Comparison of ENCODE assay signal across 8 cellular contexts in the genomic region with DNA sequence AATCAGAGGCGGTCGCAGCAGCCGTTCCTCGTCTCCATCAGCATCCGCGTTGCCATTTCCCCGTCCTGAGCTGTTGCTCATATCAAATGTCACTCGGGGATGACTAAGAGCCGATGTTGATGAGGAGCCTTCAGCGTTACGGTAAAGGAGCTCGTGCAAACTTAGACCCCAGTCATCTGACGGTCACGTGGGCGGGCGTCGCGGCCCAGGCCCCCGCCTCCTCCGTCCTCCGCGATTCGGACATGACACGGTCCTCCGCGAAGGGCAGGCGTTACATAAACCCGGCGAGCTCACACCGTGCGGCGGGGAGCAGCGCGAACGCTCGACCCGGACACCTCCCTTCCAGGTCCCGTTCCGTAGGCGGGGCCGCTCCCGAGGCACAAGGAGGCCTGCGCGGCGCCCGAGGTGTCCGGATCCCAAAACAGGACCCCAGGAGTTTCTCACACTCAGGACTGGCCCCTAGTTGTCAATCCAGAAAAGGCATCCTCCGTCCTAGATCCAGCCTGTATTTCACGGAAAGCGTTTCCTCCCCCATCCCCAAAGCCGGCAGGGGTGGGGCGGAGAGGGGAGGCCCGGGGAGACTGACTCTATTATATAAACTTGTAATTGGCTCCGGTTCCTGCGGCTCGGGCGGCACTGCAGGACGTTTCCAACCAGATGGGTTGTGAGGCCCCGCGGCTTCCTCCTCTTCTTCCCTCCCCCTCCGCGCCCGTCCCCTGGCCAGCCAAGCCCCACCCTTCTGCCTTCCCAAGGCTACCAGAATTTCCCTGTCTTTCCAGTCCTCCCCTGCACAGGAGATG.
DNase-seq lines count a peak whose midpoint lies in the region; ATAC-seq, FAIRE-seq and TF ChIP-seq lines count a peak whose summit lies in the region.

No MANE protein-coding gene starts in this region.

- WGBS in hepatocyte (ENCODE audit: low lambda C conversion rate, missing lambda C conversion rate) = under 1% methylated on average over 50 of the region's 63 CpGs
- WGBS in prostate gland = under 1% methylated on average over 56 of the region's 63 CpGs

- peaks cover 5% of the 10 kb centered on the region for H3K36me3 Mint-ChIP-seq in astrocyte (ENCODE audit: low read depth, unreplicated experiment)

- FAIRE-seq in astrocyte (lab: Jason Lieb, UNC) = no peak

- peak; percentile 49 for TF ChIP-seq POLR2A in prostate gland (IDR thresholded peaks at IDR 0.05)
- no peak for TF ChIP-seq POLR2A in vagina (IDR thresholded peaks at IDR 0.05)

- ATAC-seq in RWPE2 (ENCODE audit: low read depth) = peak; percentile 76
- no peak for ATAC-seq in HG03565 (IDR thresholded peaks at IDR 0.05; ENCODE audit: unreplicated experiment)
- ATAC-seq in HG03039 (IDR thresholded peaks at IDR 0.05; ENCODE audit: unreplicated experiment) = no peak

- H3K9me3 ChIP-seq in ES-I3 (ENCODE audit: control insufficient read depth, insufficient read depth, low read length) (no peaks in the 10 kb centered on the region), RWPE2 (ENCODE audit: severe bottlenecking) (no peaks in the 10 kb centered on the region), astrocyte (ENCODE audit: insufficient read depth, low read depth, low read length) (no peaks in the 10 kb centered on the region), hepatocyte (ENCODE audit: low read depth) (no peaks in the 10 kb centered on the region), prostate gland (no peaks in the 10 kb centered on the region), vagina (no peaks in the 10 kb centered on the region)

- H3K4me3 ChIP-seq in RWPE2 (ENCODE audit: severe bottlenecking) = peak overlapping the region; percentile 41
- H3K4me3 ChIP-seq in astrocyte (ENCODE audit: insufficient read depth, low read depth, low read length) = peak overlapping the region; percentile 64
- peak overlapping the region; percentile 62 for H3K4me3 ChIP-seq in hepatocyte
- peak overlapping the region; percentile 39 to 45 for H3K4me3 ChIP-seq in prostate gland
- peak overlapping the region; percentile 58 to 64 for H3K4me3 ChIP-seq in vagina

- H3K36me3 ChIP-seq in ES-I3 (ENCODE audit: insufficient read depth, low read length) (no peaks in the 10 kb centered on the region), RWPE2 (ENCODE audit: low read depth) (no peaks in the 10 kb centered on the region), astrocyte (ENCODE audit: insufficient read depth, low read length) (no peaks in the 10 kb centered on the region), hepatocyte (replicated peaks; ENCODE audit: insufficient read depth, low read depth) (no peaks in the 10 kb centered on the region), prostate gland (no peaks in the 10 kb centered on the region), vagina (no peaks in the 10 kb centered on the region)

- DNase-seq in RWPE2 (ENCODE audit: low spot score) (peak; percentile 84), astrocyte (ENCODE audit: low read depth) (peak; percentile 50), hepatocyte (ENCODE audit: low spot score) (peak; percentile 84), prostate gland (ENCODE audit: low spot score) (peak; percentile 66), vagina (ENCODE audit: extremely low spot score in 2 of 2) (peak in 1 of 2 donors; percentile 94)

- peaks cover 6% of the 10 kb centered on the region for H3K27me3 Mint-ChIP-seq in astrocyte (ENCODE audit: low read depth, unreplicated experiment)

- peak overlapping the region; percentile 93 for H3K4me3 Mint-ChIP-seq in astrocyte (ENCODE audit: unreplicated experiment)

- H4K20me1 ChIP-seq in astrocyte (ENCODE audit: insufficient read depth, low read length) (no peaks in the 10 kb centered on the region), hepatocyte (ENCODE audit: insufficient read depth, poor library complexity, severe bottlenecking) (no peaks in the 10 kb centered on the region)

- peak overlapping the region; percentile 95 for H3K4me2 ChIP-seq in astrocyte (ENCODE audit: low read length)
- H3K4me2 ChIP-seq in hepatocyte = peak overlapping the region; percentile 90

- TF ChIP-seq CTCF in RWPE2 (IDR thresholded peaks at IDR 0.05; ENCODE audit: poor library complexity, severe bottlenecking) = peak; percentile 50
- no peak for TF ChIP-seq CTCF in astrocyte (IDR thresholded peaks at IDR 0.05; ENCODE audit: insufficient read depth, low read depth, low read length)
- TF ChIP-seq CTCF in hepatocyte (IDR thresholded peaks at IDR 0.05; ENCODE audit: poor library complexity) = peak; percentile 27
- TF ChIP-seq CTCF in prostate gland (IDR thresholded peaks at IDR 0.05) = peak in 2 of 4 experiments; percentile 10 to 34
- no peak for TF ChIP-seq CTCF in vagina (IDR thresholded peaks at IDR 0.05)

- peak overlapping the region; percentile 85 for H3K9ac ChIP-seq in ES-I3 (ENCODE audit: low read depth, low read length)
- H3K9ac ChIP-seq in astrocyte (ENCODE audit: low read length) = peak overlapping the region; percentile 58

- H3K4me1 ChIP-seq in ES-I3 (ENCODE audit: insufficient read depth, low read length) = peaks cover 11% of the 10 kb centered on the region; the same call in 1 of the 2 replicates
- H3K4me1 ChIP-seq in RWPE2 (ENCODE audit: insufficient read depth, poor library complexity, severe bottlenecking) = peaks cover 5% of the 10 kb centered on the region
- H3K4me1 ChIP-seq in astrocyte (ENCODE audit: insufficient read depth, low read length) = peaks cover 7% of the 10 kb centered on the region
- H3K4me1 ChIP-seq in hepatocyte (ENCODE audit: insufficient read depth) = peaks cover 3% of the 10 kb centered on the region
- no peaks in the 10 kb centered on the region for H3K4me1 ChIP-seq in prostate gland (replicated peaks)
- H3K4me1 ChIP-seq in vagina = peaks cover 23% of the 10 kb centered on the region

- H3K4me1 Mint-ChIP-seq in astrocyte (ENCODE audit: low read depth, unreplicated experiment) = peaks cover 14% of the 10 kb centered on the region

- H3K27ac Mint-ChIP-seq in astrocyte (ENCODE audit: unreplicated experiment) = peak overlapping the region; percentile 97

- H3K27me3 ChIP-seq in RWPE2 (ENCODE audit: insufficient read depth, poor library complexity, severe bottlenecking) (no peaks in the 10 kb centered on the region), astrocyte (ENCODE audit: insufficient read depth, low read length) (no peaks in the 10 kb centered on the region), hepatocyte (peaks cover 44% of the 10 kb centered on the region), prostate gland (replicated peaks; ENCODE audit: insufficient read depth) (no peaks in the 10 kb centered on the region), vagina (no peaks in the 10 kb centered on the region)

- no peaks in the 10 kb centered on the region for H3K9me2 ChIP-seq in hepatocyte (replicated peaks; ENCODE audit: insufficient read depth)

- peak overlapping the region; percentile 97 for H2AFZ ChIP-seq in astrocyte (ENCODE audit: low read depth, low read length)
- peak overlapping the region; percentile 80 for H2AFZ ChIP-seq in hepatocyte

- H3K79me2 ChIP-seq in astrocyte (ENCODE audit: insufficient read depth, low read length) (no peaks in the 10 kb centered on the region), hepatocyte (no peaks in the 10 kb centered on the region)

- H3K27ac ChIP-seq in RWPE2 (ENCODE audit: poor library complexity, severe bottlenecking) (peak overlapping the region; percentile 20), astrocyte (ENCODE audit: low read depth, low read length) (peak overlapping the region; percentile 42), hepatocyte (peak overlapping the region; percentile 91), prostate gland (peak overlapping the region; percentile 72 to 74), vagina (peak overlapping the region; percentile 96)

- H3K9me3 Mint-ChIP-seq in astrocyte (ENCODE audit: unreplicated experiment) = peaks cover under 1% of the 10 kb centered on the region

- intact Hi-C loops in prostate gland (cut with DNase I) = loop anchor here (5.0 kb wide), 1 partner anchor 99 kb away; a partner anchor contains a TSS
- intact Hi-C loops in vagina (cut with DNase I) = no loop called here

Comparison
In these comparisons a context has a peak if more than half of its experiments do, and no peak if none do; other contexts are left out.
1. H3K27ac ChIP-seq: peak in every context shown above with its lines; median percentile 96 in vagina; 91 in hepatocyte; 73 in prostate gland; 42 in astrocyte; 20 in RWPE2.
2. CTCF ChIP-seq: peak in RWPE2 (single experiment) and hepatocyte (single experiment); none in astrocyte (single experiment) and vagina (0 of 3).
3. Peak in every context shown above with its lines, with median percentiles within 50 percentile points of each other: H3K4me3 ChIP-seq.